In genomic region chr2:30346475-30347169, GRCh38 we compare ENCODE assay signal across 11 cellular contexts.
A peak's percentile ranks its signal among the peaks of the same experiment; 100 is the strongest.
DNase-seq lines count a peak whose midpoint lies in the region; ATAC-seq, FAIRE-seq and TF ChIP-seq lines count a peak whose summit lies in the region.
"Had no signal": no experiment of that assay in that cellular context is flagged by ENCODE, and none has a peak within 500 bp of the region (broad histone marks: within the 10 kb centered on the region; RNA-seq: fewer than 3 reads in every experiment).

No MANE protein-coding gene starts in this region.

- no peaks in the 10 kb centered on the region for H3K27me3 Mint-ChIP-seq in natural killer cell treated with Interleukin-12 subunit alpha and Interleukin-12 subunit beta and Interleukin-15 and Interleukin-18, amount 100 ng/mL, for 72 hours

- H3K4me3 Mint-ChIP-seq in natural killer cell treated with Interleukin-12 subunit alpha and Interleukin-12 subunit beta and Interleukin-15 and Interleukin-18, amount 100 ng/mL, for 72 hours, result no peak overlapping the region

- no peak overlapping the region for H3K9ac ChIP-seq in endothelial cell of umbilical vein (replicated peaks; ENCODE audit: extremely low read depth, insufficient read depth, low read length)
- no peak overlapping the region for H3K9ac ChIP-seq in rectal smooth muscle tissue (ENCODE audit: low read length)

- H3K27me3 ChIP-seq in endothelial cell of umbilical vein (ENCODE audit: control insufficient read depth in 2 of 2, insufficient read depth in 2 of 2, low read length in 2 of 2), result no peaks in the 10 kb centered on the region
- no peaks in the 10 kb centered on the region for H3K27me3 ChIP-seq in rectal smooth muscle tissue (ENCODE audit: control insufficient read depth, insufficient read depth, low read length)
- H3K27me3 ChIP-seq: BE2C had no signal

- H3K27ac ChIP-seq in endothelial cell of umbilical vein (ENCODE audit: insufficient read depth, low read depth, low read length) (no peak overlapping the region), rectal smooth muscle tissue (ENCODE audit: low read depth, low read length) (peak overlapping the region; percentile 56)

- dilution Hi-C loops in endothelial cell of umbilical vein (cut with MboI; ENCODE audit: extremely low pct_ligation_motif_present, low sequenced_read_pairs), result no loop called here

- H3K36me3 ChIP-seq in endothelial cell of umbilical vein (ENCODE audit: control insufficient read depth in 2 of 2, extremely low read depth in 1 of 2, insufficient read depth in 2 of 2, low read length in 2 of 2), result no peaks in the 10 kb centered on the region
- H3K36me3 ChIP-seq in rectal smooth muscle tissue (ENCODE audit: control insufficient read depth, insufficient read depth, low read length), result no peaks in the 10 kb centered on the region
- H3K36me3 ChIP-seq: BE2C had no signal

- H3K4me3 ChIP-seq in endothelial cell of umbilical vein (replicated peaks in 1 of 3; ENCODE audit: insufficient read depth in 1 of 3, low read depth in 1 of 3, low read length in 3 of 3), result no peak overlapping the region
- H3K4me3 ChIP-seq in rectal smooth muscle tissue (ENCODE audit: low read length), result peak overlapping the region; percentile 50

- TF ChIP-seq POLR2A in endothelial cell of umbilical vein (IDR thresholded peaks at IDR 0.05; ENCODE audit: low read depth, low read length), result no peak

- H3K9me3 Mint-ChIP-seq in natural killer cell treated with Interleukin-12 subunit alpha and Interleukin-12 subunit beta and Interleukin-15 and Interleukin-18, amount 100 ng/mL, for 72 hours, result peaks cover 13% of the 10 kb centered on the region

- H3K27ac Mint-ChIP-seq in natural killer cell treated with Interleukin-12 subunit alpha and Interleukin-12 subunit beta and Interleukin-15 and Interleukin-18, amount 100 ng/mL, for 72 hours, result peak overlapping the region in 1 of 2 donors; percentile 51

- peaks cover 7 to 16% of the 10 kb centered on the region in 2 donors for H3K4me1 Mint-ChIP-seq in natural killer cell treated with Interleukin-12 subunit alpha and Interleukin-12 subunit beta and Interleukin-15 and Interleukin-18, amount 100 ng/mL, for 72 hours (ENCODE audit: low read depth in 2 of 2)

- CTCF ChIA-PET in endothelial cell of umbilical vein (lab: Charles Lee), result interaction anchor here (0.7 kb wide), 1 partner anchor 33 kb away, joined by 3 read pairs; no protein-coding TSS in a partner anchor

- peak overlapping the region; percentile 26 for H2AFZ ChIP-seq in endothelial cell of umbilical vein (ENCODE audit: low read depth, low read length)

- no peaks in the 10 kb centered on the region for H3K79me2 ChIP-seq in endothelial cell of umbilical vein (ENCODE audit: control insufficient read depth, insufficient read depth, low read length)

- intact Hi-C loops in endothelial cell of umbilical vein (cut with micrococcal nuclease), result no loop called here

- no peak for TF ChIP-seq CTCF in endothelial cell of umbilical vein (IDR thresholded peaks at IDR 0.05; ENCODE audit: extremely low read depth in 1 of 2, insufficient read depth in 1 of 2, low read depth in 1 of 2, low read length in 2 of 2)

- no peak for ATAC-seq in natural killer cell treated with Interleukin-12 subunit alpha and Interleukin-12 subunit beta and Interleukin-15 and Interleukin-18, amount 100 ng/mL, for 72 hours

- peaks cover 14% of the 10 kb centered on the region for H3K36me3 Mint-ChIP-seq in natural killer cell treated with Interleukin-12 subunit alpha and Interleukin-12 subunit beta and Interleukin-15 and Interleukin-18, amount 100 ng/mL, for 72 hours

- no peaks in the 10 kb centered on the region for H3K9me3 ChIP-seq in endothelial cell of umbilical vein (replicated peaks; ENCODE audit: control insufficient read depth, insufficient read depth, low read length)
- H3K9me3 ChIP-seq: BE2C had no signal

- POLR2A ChIA-PET in endothelial cell of umbilical vein (lab: Charles Lee), result interaction anchor here (0.5 to 0.7 kb wide), 2 partner anchors 116 to 269 kb away, joined by 3 read pairs; partner anchors contain the start of gene LBH

- H4K20me1 ChIP-seq in endothelial cell of umbilical vein (replicated peaks; ENCODE audit: control insufficient read depth, extremely low read depth, insufficient read depth, low read length), result no peaks in the 10 kb centered on the region

- H3K4me2 ChIP-seq in endothelial cell of umbilical vein (ENCODE audit: insufficient read depth, low read length), result no peak overlapping the region

- no peaks in the 10 kb centered on the region for H3K9me1 ChIP-seq in endothelial cell of umbilical vein (replicated peaks; ENCODE audit: control insufficient read depth, extremely low read depth, insufficient read depth, low read length)

- DNase-seq in GM03348 (ENCODE audit: low spot score), result peak; percentile 73
- peak; percentile 8 for DNase-seq in endothelial cell of umbilical vein (ENCODE audit: low read depth, low spot score)
- peak; percentile 39 for DNase-seq in kidney tubule cell (ENCODE audit: low spot score)
- no peak for DNase-seq in stimulated activated CD4-positive, alpha-beta T cell treated with anti-CD3 and anti-CD28 coated beads, Interleukin-2, amount 100 ng/mL, for 48 hours
- DNase-seq in natural killer cell treated with Interleukin-12 subunit alpha and Interleukin-12 subunit beta and Interleukin-15 and Interleukin-18, amount 100 ng/mL, for 72 hours (ENCODE audit: low spot score), result no peak
- DNase-seq in hepatic stellate cell (ENCODE audit: low spot score), result no peak
- DNase-seq in effector CD4-positive, alpha-beta T cell, result no peak
- DNase-seq: activated CD4-positive, alpha-beta T cell treated with anti-CD3 and anti-CD28 coated beads for 4 hours; activated gamma-delta T cell treated with Interleukin-2 at 50 U/mL for 16 hours; BE2C had no signal

- BruUV-seq in endothelial cell of umbilical vein (replicated peaks; lab: Mats Ljungman, UMichigan), result no TSS peak

- H3K4me1 ChIP-seq in endothelial cell of umbilical vein (ENCODE audit: control insufficient read depth, extremely low read depth, insufficient read depth, low read length) (peaks cover 5% of the 10 kb centered on the region), rectal smooth muscle tissue (ENCODE audit: control insufficient read depth, insufficient read depth, low read length) (peaks cover 4% of the 10 kb centered on the region)
- H3K4me1 ChIP-seq: BE2C had no signal

- no peak for FAIRE-seq in endothelial cell of umbilical vein (lab: Jason Lieb, UNC)

TF ChIP-seq in endothelial cell of umbilical vein, 7 proteins besides CTCF, POLR2A, EP300 and RAD21:
- TF ChIP-seq FOS (IDR thresholded peaks at IDR 0.05; ENCODE audit: borderline replicate concordance, insufficient read depth, low read length) (no peak), GATA2 (IDR thresholded peaks at IDR 0.05; ENCODE audit: insufficient read depth, insufficient read length, low read depth, low read length) (no peak), MYC (IDR thresholded peaks at IDR 0.05; ENCODE audit: low read depth, low read length) (no peak), EZH2 (IDR thresholded peaks at IDR 0.05; ENCODE audit: borderline replicate concordance, low read depth, low read length, severe bottlenecking) (no peak), POLR2AphosphoS5 (IDR thresholded peaks at IDR 0.05; ENCODE audit: insufficient read depth, low read depth, low read length) (no peak), JUN (IDR thresholded peaks at IDR 0.05; ENCODE audit: borderline replicate concordance, insufficient read depth, insufficient read length, low read depth) (no peak), MAX (IDR thresholded peaks at IDR 0.05; ENCODE audit: insufficient read depth, insufficient read length) (no peak)

Comparison
In these comparisons a context has a peak if more than half of its experiments do, and no peak if none do; other contexts are left out.
1. DNase-seq: peak in GM03348 (single experiment), endothelial cell of umbilical vein (single experiment) and kidney tubule cell (single experiment); none in stimulated activated CD4-positive, alpha-beta T cell treated with anti-CD3 and anti-CD28 coated beads, Interleukin-2, amount 100 ng/mL, for 48 hours (0 of 2), natural killer cell treated with Interleukin-12 subunit alpha and Interleukin-12 subunit beta and Interleukin-15 and Interleukin-18, amount 100 ng/mL, for 72 hours (single experiment), hepatic stellate cell (single experiment) and effector CD4-positive, alpha-beta T cell (single experiment).